Comparison of ENCODE assay signal across 22 cellular contexts in genomic region chr12:50003595-50003994, GRCh38. TPM values are rescaled to one million over a fixed set of nuclear protein-coding genes. Genes with fewer than 3 reads are reported as not detected.
"Had no signal": no experiment of that assay in that cellular context is flagged by ENCODE, and none has a peak within 500 bp of the region (broad histone marks: within the 10 kb centered on the region; RNA-seq: fewer than 3 reads in every experiment).

No MANE protein-coding gene starts in this region.

- ATAC-seq: left cardiac atrium, natural killer cell, psoas muscle, T-cell had no signal

- H3K4me1 ChIP-seq: psoas muscle had no signal

- H3K9me3 Mint-ChIP-seq: activated CD4-positive, alpha-beta memory T cell treated with anti-CD3 and anti-CD28 coated beads for 36 hours; activated naive CD8-positive, alpha-beta T cell treated with anti-CD3 and anti-CD28 coated beads for 36 hours; natural killer cell; stimulated activated naive CD8-positive, alpha-beta T cell treated with anti-CD3 and anti-CD28 coated beads, Interleukin-15, Interleukin-2, amounts not matched to agents 100 ng/mL and 50 ng/mL, for 24 hours; T-cell had no signal

- H3K27ac ChIP-seq: coronary artery, psoas muscle, thyroid gland, VCaP had no signal

- H3K4me1 Mint-ChIP-seq: activated naive CD8-positive, alpha-beta T cell treated with anti-CD3 and anti-CD28 coated beads for 36 hours had no signal

- H3K9me3 ChIP-seq: psoas muscle, thyroid gland had no signal

- H3K27me3 Mint-ChIP-seq: activated CD4-positive, alpha-beta memory T cell treated with anti-CD3 and anti-CD28 coated beads for 36 hours; activated naive CD8-positive, alpha-beta T cell treated with anti-CD3 and anti-CD28 coated beads for 36 hours; stimulated activated naive CD8-positive, alpha-beta T cell treated with anti-CD3 and anti-CD28 coated beads, Interleukin-15, Interleukin-2, amounts not matched to agents 100 ng/mL and 50 ng/mL, for 24 hours; T-cell had no signal

- H3K4me3 Mint-ChIP-seq: activated CD4-positive, alpha-beta memory T cell treated with anti-CD3 and anti-CD28 coated beads for 36 hours; activated naive CD8-positive, alpha-beta T cell treated with anti-CD3 and anti-CD28 coated beads for 36 hours; natural killer cell; stimulated activated naive CD8-positive, alpha-beta T cell treated with anti-CD3 and anti-CD28 coated beads, Interleukin-15, Interleukin-2, amounts not matched to agents 100 ng/mL and 50 ng/mL, for 24 hours; T-cell had no signal

- DNase-seq: activated CD4-positive, alpha-beta memory T cell treated with anti-CD3 and anti-CD28 coated beads for 36 hours; activated gamma-delta T cell treated with Interleukin-2 at 50 U/mL for 16 hours; activated naive CD8-positive, alpha-beta T cell treated with anti-CD3 and anti-CD28 coated beads for 36 hours; activated T-cell treated with anti-CD3 and anti-CD28 coated beads, Interleukin-2, amount 50 U/mL, for 48 hours; aorta; caudate nucleus; effector CD8-positive, alpha-beta T cell; hypothalamus; left cardiac atrium; natural killer cell; psoas muscle; stimulated activated CD4-positive, alpha-beta T cell treated with anti-CD3 and anti-CD28 coated beads, Interleukin-4, amount 100 ng/mL, for 1 hour; T-cell; T1000; thyroid gland had no signal

- H3K36me3 ChIP-seq: thyroid gland had no signal

- H3K4me3 ChIP-seq: coronary artery, psoas muscle, thyroid gland had no signal

- H3K27me3 ChIP-seq: thyroid gland had no signal

- H3K27ac Mint-ChIP-seq: activated CD4-positive, alpha-beta memory T cell treated with anti-CD3 and anti-CD28 coated beads for 36 hours; activated naive CD8-positive, alpha-beta T cell treated with anti-CD3 and anti-CD28 coated beads for 36 hours; natural killer cell; stimulated activated naive CD8-positive, alpha-beta T cell treated with anti-CD3 and anti-CD28 coated beads, Interleukin-15, Interleukin-2, amounts not matched to agents 100 ng/mL and 50 ng/mL, for 24 hours; T-cell had no signal

RNA-seq across cellular contexts. Expression of gene AQP6, which starts 30.8 kb away (rescaled TPM):
- total RNA-seq: activated CD4-positive, alpha-beta memory T cell treated with anti-CD3 and anti-CD28 coated beads for 36 hours; activated naive CD8-positive, alpha-beta T cell treated with anti-CD3 and anti-CD28 coated beads for 36 hours; lung microvascular endothelial cell; mononuclear cell; natural killer cell; psoas muscle; T-cell; thyroid gland had no signal
- polyA plus RNA-seq: aorta had no signal

RNA-seq across cellular contexts. Expression of gene AQP5, which starts 41.9 kb away (rescaled TPM):
- total RNA-seq: activated CD4-positive, alpha-beta memory T cell treated with anti-CD3 and anti-CD28 coated beads for 36 hours; activated naive CD8-positive, alpha-beta T cell treated with anti-CD3 and anti-CD28 coated beads for 36 hours; lung microvascular endothelial cell; mononuclear cell; natural killer cell; omental fat pad; psoas muscle; SK-MEL-5; T-cell had no signal

RNA-seq across cellular contexts. Expression of gene AQP2, which starts 53.1 kb away (rescaled TPM):
- total RNA-seq: activated CD4-positive, alpha-beta memory T cell treated with anti-CD3 and anti-CD28 coated beads for 36 hours; activated naive CD8-positive, alpha-beta T cell treated with anti-CD3 and anti-CD28 coated beads for 36 hours; lung microvascular endothelial cell; mononuclear cell; natural killer cell; omental fat pad; psoas muscle; SK-MEL-5; T-cell had no signal
- polyA plus RNA-seq: aorta, psoas muscle had no signal

RNA-seq across cellular contexts. Expression of gene ASIC1, which starts 53.8 kb away (rescaled TPM):
- total RNA-seq: lung microvascular endothelial cell had no signal
